In the genomic region with DNA sequence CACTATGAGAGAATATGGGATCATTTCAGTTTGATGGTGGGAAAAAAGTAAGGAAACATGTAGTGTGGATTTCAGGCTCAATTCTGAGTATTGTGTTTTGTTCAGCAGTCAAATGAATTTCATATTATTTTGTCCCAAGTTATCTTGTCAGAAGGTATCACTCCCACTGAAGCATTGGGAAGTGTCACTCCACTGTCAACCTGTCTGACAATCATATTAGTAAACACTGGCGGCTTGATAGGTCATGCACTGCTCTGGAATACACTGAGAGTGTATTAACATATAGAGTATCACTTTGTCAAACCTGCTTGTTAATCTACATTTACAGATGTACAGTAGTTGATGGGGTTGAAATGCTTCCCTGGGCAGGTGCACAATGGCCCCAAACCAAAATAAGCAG, we compare ENCODE assay signal across 23 cellular contexts.
"Had no signal": no experiment of that assay in that cellular context is flagged by ENCODE, and none has a peak within 500 bp of the region (broad histone marks: within the 10 kb centered on the region; RNA-seq: fewer than 3 reads in every experiment).

No MANE protein-coding gene starts in this region.

- H3K9me3 ChIP-seq: colonic mucosa, esophagus muscularis mucosa, esophagus squamous epithelium, gastrocnemius medialis, gastroesophageal sphincter, heart left ventricle, heart right ventricle had no signal

- DNase-seq: colonic mucosa; cortex of kidney; dermis blood vessel endothelial cell; dorsolateral prefrontal cortex; effector CD4-positive, alpha-beta T cell; effector CD8-positive, alpha-beta T cell; effector memory CD4-positive, alpha-beta T cell; effector memory CD8-positive, alpha-beta T cell; endodermal cell; erythroblast; esophagus squamous epithelium; foreskin fibroblast; foreskin keratinocyte; foreskin melanocyte; gastrocnemius medialis; glutamatergic neuron; head of caudate nucleus; heart left ventricle; heart right ventricle had no signal

- H3K36me3 ChIP-seq: colonic mucosa, esophagus muscularis mucosa, esophagus squamous epithelium, gastrocnemius medialis, gastroesophageal sphincter, heart left ventricle, heart right ventricle had no signal

- H3K4me3 ChIP-seq: colonic mucosa, coronary artery, dorsolateral prefrontal cortex, esophagus muscularis mucosa, esophagus squamous epithelium, gastrocnemius medialis, gastroesophageal sphincter, heart left ventricle, heart right ventricle had no signal

- H3K27me3 ChIP-seq: colonic mucosa, esophagus muscularis mucosa, esophagus squamous epithelium, foreskin keratinocyte, gastrocnemius medialis, gastroesophageal sphincter, heart left ventricle, heart right ventricle had no signal

- H3K27ac ChIP-seq: colonic mucosa, coronary artery, dorsolateral prefrontal cortex, epithelial cell of prostate, esophagus muscularis mucosa, esophagus squamous epithelium, foreskin keratinocyte, gastrocnemius medialis, gastroesophageal sphincter, heart left ventricle, heart right ventricle had no signal
